26 cellular contexts compared by ENCODE assay signal in genomic region chr1:20540281-20540680, GRCh38. TPM values are rescaled to one million over a fixed set of nuclear protein-coding genes. Genes with fewer than 3 reads are reported as not detected.
"Had no signal": no experiment of that assay in that cellular context is flagged by ENCODE, and none has a peak within 500 bp of the region (broad histone marks: within the 10 kb centered on the region; RNA-seq: fewer than 3 reads in every experiment).

No MANE protein-coding gene starts in this region.

- DNase-seq: activated CD4-positive, alpha-beta T cell treated with anti-CD3 and anti-CD28 coated beads for 36 hours; activated CD4-positive, alpha-beta T cell treated with anti-CD3 and anti-CD28 coated beads, Interleukin-2, amount 50 U/mL, for 48 hours; activated effector memory CD4-positive, alpha-beta T cell treated with Interleukin-2 at 50 U/mL for 16 hours; activated naive CD4-positive, alpha-beta T cell treated with anti-CD3 and anti-CD28 coated beads, Interleukin-2, amount 10 ng/mL, durations not matched to agents 7 days and 5 days; activated T-cell treated with anti-CD3 and anti-CD28 coated beads, Interleukin-2, amount 50 U/mL, for 48 hours; amygdala; body of pancreas; effector CD4-positive, alpha-beta T cell; head of caudate nucleus; islet precursor cell; left colon; psoas muscle; stimulated activated CD4-positive, alpha-beta T cell treated with anti-CD3 and anti-CD28 coated beads, Interleukin-1b, Interleukin-23, amount 100 ng/mL, for 48 hours; stomach; T-helper 9 cell; transverse colon; uterus had no signal

- H3K9me3 ChIP-seq: body of pancreas, gastroesophageal sphincter, pancreas, psoas muscle, right atrium auricular region, stomach, transverse colon, uterus had no signal

- H3K27ac ChIP-seq: body of pancreas, gastroesophageal sphincter, pancreas, psoas muscle, right atrium auricular region, skin epidermis, stomach, transverse colon, uterus had no signal

- H3K27me3 ChIP-seq: body of pancreas, pancreas, right atrium auricular region, uterus had no signal

- H3K4me1 ChIP-seq: body of pancreas, gastroesophageal sphincter, pancreas, psoas muscle, right atrium auricular region, transverse colon, uterus had no signal

- H3K4me3 ChIP-seq: body of pancreas, gastroesophageal sphincter, pancreas, psoas muscle, right atrium auricular region, skin epidermis, stomach, transverse colon, uterus had no signal

- H3K36me3 ChIP-seq: gastroesophageal sphincter, pancreas, right atrium auricular region, stomach, transverse colon, uterus had no signal

RNA-seq across cellular contexts. Expression of gene FAM43B, which starts 12.1 kb away (rescaled TPM):
- total RNA-seq: activated CD4-positive, alpha-beta T cell treated with anti-CD3 and anti-CD28 coated beads for 36 hours; activated CD8-positive, alpha-beta memory T cell treated with anti-CD3 and anti-CD28 coated beads for 36 hours; natural killer cell treated with Interleukin-12 subunit alpha and Interleukin-12 subunit beta and Interleukin-15 and Interleukin-18, amount 100 ng/mL, for 72 hours; stomach; T-helper 1 cell treated with Interleukin-12 subunit alpha and Interleukin-12 subunit beta and Interleukin-4 antibody, amounts not matched to agents 30 ng/mL and 1 ng/mL, for 36 hours; transverse colon had no signal

RNA-seq across cellular contexts. Expression of gene CDA, which starts 48.6 kb away (rescaled TPM):
- total RNA-seq: activated CD4-positive, alpha-beta T cell treated with anti-CD3 and anti-CD28 coated beads for 36 hours; activated CD8-positive, alpha-beta memory T cell treated with anti-CD3 and anti-CD28 coated beads for 36 hours; body of pancreas; chondrocyte; natural killer cell treated with Interleukin-12 subunit alpha and Interleukin-12 subunit beta and Interleukin-15 and Interleukin-18, amount 100 ng/mL, for 72 hours; T-helper 1 cell treated with Interleukin-12 subunit alpha and Interleukin-12 subunit beta and Interleukin-4 antibody, amounts not matched to agents 30 ng/mL and 1 ng/mL, for 36 hours; temporal lobe had no signal
